ENCODE assay signal across 1 cellular context in the genomic region with DNA sequence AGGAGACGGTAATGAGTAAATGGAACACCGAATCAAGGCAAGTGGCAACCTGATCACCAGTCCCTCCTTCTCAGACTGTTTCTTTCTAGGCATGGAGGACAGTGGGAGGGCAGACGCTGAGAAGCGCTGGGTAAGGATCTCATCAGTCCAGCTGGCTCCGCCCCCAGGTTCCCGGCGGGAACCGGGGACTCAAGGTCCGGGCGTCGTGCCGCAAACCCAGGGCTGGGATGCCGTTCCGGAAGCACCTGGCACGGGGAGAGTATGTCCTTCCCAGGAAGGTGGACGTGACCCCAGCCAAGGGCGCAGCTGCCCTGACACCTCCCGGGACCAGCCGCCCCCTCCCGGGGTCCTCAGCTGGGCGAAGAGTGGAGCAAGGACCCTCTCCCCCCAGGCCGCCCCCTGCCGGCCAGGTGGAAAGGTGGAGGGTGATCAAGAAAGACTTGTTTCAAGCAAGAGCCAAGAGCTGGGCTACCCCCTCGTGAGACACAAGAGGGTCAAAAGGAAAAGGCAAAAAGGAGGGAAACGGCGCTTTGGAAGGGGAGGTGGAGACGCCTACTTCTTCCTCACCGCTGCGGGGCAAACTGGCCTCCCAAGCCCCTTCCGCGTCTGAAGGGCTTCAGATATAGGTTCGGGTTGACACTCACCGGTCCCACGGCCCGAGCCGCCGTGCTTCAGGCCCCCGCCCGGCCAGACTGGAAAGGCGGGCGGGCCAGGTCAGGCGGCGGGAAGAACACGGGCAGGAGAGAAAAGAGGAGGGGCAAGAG.
TF ChIP-seq lines count a peak whose summit lies in the region.

MYO19 (minus strand) TSS at position 752 of the 764 bp plus-strand sequence. CDS start 2,330 bp downstream, outside the sequence.

TF ChIP-seq in HepG2, 621 proteins besides CTCF, POLR2A, EP300 and RAD21 (continued from another document and continues in another):
- TF ChIP-seq ZNF749 (CRISPR knock-in tag; IDR thresholded peaks at IDR 0.05; ENCODE audit: borderline replicate concordance) = no peak
- TF ChIP-seq NR2F2 (IDR thresholded peaks at IDR 0.05; ENCODE audit: borderline replicate concordance, low read depth) = 0 out of 2 replicates have a peak, but pooled peaks have one; percentile 35
- TF ChIP-seq RAD51 (IDR thresholded peaks at IDR 0.05; ENCODE audit: borderline replicate concordance) = no peak
- TF ChIP-seq ZNF260 (CRISPR knock-in tag; IDR thresholded peaks at IDR 0.05; ENCODE audit: borderline replicate concordance, low read depth) = no peak
- peak; percentile 27 for TF ChIP-seq GABPA (IDR thresholded peaks at IDR 0.05; ENCODE audit: low read depth, low read length)
- peak; percentile 43 for TF ChIP-seq GABPA (CRISPR knock-in tag; IDR thresholded peaks at IDR 0.05; ENCODE audit: low read depth)
- no peak for TF ChIP-seq ZNF766 (CRISPR knock-in tag; IDR thresholded peaks at IDR 0.05; ENCODE audit: borderline replicate concordance)
- TF ChIP-seq SIX4 (CRISPR knock-in tag; IDR thresholded peaks at IDR 0.05) = no peak
- TF ChIP-seq, protein P1, sequence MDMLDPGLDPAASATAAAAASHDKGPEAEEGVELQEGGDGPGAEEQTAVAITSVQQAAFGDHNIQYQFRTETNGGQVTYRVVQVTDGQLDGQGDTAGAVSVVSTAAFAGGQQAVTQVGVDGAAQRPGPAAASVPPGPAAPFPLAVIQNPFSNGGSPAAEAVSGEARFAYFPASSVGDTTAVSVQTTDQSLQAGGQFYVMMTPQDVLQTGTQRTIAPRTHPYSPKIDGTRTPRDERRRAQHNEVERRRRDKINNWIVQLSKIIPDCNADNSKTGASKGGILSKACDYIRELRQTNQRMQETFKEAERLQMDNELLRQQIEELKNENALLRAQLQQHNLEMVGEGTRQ (IDR thresholded peaks at IDR 0.05; ENCODE audit: low read depth, low read length) = no peak
- TF ChIP-seq, protein P1 (CRISPR knock-in tag; IDR thresholded peaks at IDR 0.05; ENCODE audit: borderline replicate concordance) = no peak; the same call in 1 of the 2 replicates
- no peak for TF ChIP-seq ZFY (CRISPR knock-in tag; IDR thresholded peaks at IDR 0.05)
- TF ChIP-seq ZNF17 (CRISPR knock-in tag; IDR thresholded peaks at IDR 0.05) = peak; percentile 67; the same call in 1 of the 2 replicates
- no peak for TF ChIP-seq ZNF282 (IDR thresholded peaks at IDR 0.05; ENCODE audit: partially characterized antibody)
- TF ChIP-seq, protein P2, sequence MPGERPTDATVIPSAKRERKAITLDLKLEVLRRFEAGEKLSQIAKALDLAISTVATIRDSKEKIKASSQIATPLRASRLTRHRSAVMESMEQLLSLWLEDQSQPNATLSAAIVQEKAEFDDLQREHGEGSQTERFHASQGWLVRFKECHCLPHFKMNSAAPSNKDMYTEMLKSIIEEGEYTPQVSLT (CRISPR knock-in tag; IDR thresholded peaks at IDR 0.05; ENCODE audit: borderline replicate concordance, low read depth) = 0 out of 2 replicates have a peak, but pooled peaks have one; percentile 25
- TF ChIP-seq, protein P3, sequence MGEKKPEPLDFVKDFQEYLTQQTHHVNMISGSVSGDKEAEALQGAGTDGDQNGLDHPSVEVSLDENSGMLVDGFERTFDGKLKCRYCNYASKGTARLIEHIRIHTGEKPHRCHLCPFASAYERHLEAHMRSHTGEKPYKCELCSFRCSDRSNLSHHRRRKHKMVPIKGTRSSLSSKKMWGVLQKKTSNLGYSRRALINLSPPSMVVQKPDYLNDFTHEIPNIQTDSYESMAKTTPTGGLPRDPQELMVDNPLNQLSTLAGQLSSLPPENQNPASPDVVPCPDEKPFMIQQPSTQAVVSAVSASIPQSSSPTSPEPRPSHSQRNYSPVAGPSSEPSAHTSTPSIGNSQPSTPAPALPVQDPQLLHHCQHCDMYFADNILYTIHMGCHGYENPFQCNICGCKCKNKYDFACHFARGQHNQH (CRISPR knock-in tag; IDR thresholded peaks at IDR 0.05) = 0 out of 2 replicates have a peak, but pooled peaks have one; percentile 19
- TF ChIP-seq, protein P4, sequence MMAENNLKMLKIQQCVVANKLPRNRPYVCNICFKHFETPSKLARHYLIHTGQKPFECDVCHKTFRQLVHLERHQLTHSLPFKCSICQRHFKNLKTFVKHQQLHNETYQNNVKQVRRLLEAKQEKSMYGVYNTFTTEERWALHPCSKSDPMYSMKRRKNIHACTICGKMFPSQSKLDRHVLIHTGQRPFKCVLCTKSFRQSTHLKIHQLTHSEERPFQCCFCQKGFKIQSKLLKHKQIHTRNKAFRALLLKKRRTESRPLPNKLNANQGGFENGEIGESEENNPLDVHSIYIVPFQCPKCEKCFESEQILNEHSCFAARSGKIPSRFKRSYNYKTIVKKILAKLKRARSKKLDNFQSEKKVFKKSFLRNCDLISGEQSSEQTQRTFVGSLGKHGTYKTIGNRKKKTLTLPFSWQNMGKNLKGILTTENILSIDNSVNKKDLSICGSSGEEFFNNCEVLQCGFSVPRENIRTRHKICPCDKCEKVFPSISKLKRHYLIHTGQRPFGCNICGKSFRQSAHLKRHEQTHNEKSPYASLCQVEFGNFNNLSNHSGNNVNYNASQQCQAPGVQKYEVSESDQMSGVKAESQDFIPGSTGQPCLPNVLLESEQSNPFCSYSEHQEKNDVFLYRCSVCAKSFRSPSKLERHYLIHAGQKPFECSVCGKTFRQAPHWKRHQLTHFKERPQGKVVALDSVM (CRISPR knock-in tag; IDR thresholded peaks at IDR 0.05) = no peak
- TF ChIP-seq, protein P5, sequence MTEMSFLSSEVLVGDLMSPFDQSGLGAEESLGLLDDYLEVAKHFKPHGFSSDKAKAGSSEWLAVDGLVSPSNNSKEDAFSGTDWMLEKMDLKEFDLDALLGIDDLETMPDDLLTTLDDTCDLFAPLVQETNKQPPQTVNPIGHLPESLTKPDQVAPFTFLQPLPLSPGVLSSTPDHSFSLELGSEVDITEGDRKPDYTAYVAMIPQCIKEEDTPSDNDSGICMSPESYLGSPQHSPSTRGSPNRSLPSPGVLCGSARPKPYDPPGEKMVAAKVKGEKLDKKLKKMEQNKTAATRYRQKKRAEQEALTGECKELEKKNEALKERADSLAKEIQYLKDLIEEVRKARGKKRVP (CRISPR knock-in tag; IDR thresholded peaks at IDR 0.05) = no peak
- no peak for TF ChIP-seq HNF1A (IDR thresholded peaks at IDR 0.05; ENCODE audit: low read depth)
- no peak for TF ChIP-seq HNF1A (CRISPR knock-in tag; IDR thresholded peaks at IDR 0.05; ENCODE audit: borderline replicate concordance)
- no peak; the same call in 1 of the 2 replicates for TF ChIP-seq PITX1 (CRISPR knock-in tag; IDR thresholded peaks at IDR 0.05)
- TF ChIP-seq TCF7L2 (IDR thresholded peaks at IDR 0.05; ENCODE audit: low read depth, low read length) = no peak
- no peak; the same call in 1 of the 2 replicates for TF ChIP-seq ZNF556 (CRISPR knock-in tag; IDR thresholded peaks at IDR 0.05; ENCODE audit: borderline replicate concordance)
- TF ChIP-seq PRMT3 (CRISPR knock-in tag; IDR thresholded peaks at IDR 0.05; ENCODE audit: borderline replicate concordance, low read depth) = peak; percentile 74; the same call in 1 of the 2 replicates
- TF ChIP-seq NCOA1 (CRISPR knock-in tag; IDR thresholded peaks at IDR 0.05) = 0 out of 2 replicates have a peak, but pooled peaks have one; percentile 16
- TF ChIP-seq NR2F6 (IDR thresholded peaks at IDR 0.05) = no peak
- TF ChIP-seq NR2F6 (CRISPR knock-in tag; IDR thresholded peaks at IDR 0.05) = no peak
- no peak for TF ChIP-seq TIGD3 (CRISPR knock-in tag; IDR thresholded peaks at IDR 0.05; ENCODE audit: borderline replicate concordance)
- peak; percentile 14; the same call in 1 of the 2 replicates for TF ChIP-seq TRAFD1 (CRISPR knock-in tag; IDR thresholded peaks at IDR 0.05; ENCODE audit: borderline replicate concordance)
- no peak for TF ChIP-seq TBP (CRISPR knock-in tag; IDR thresholded peaks at IDR 0.05)
- no peak for TF ChIP-seq CEBPB (IDR thresholded peaks at IDR 0.05; ENCODE audit: borderline replicate concordance, low read depth, low read length)
- TF ChIP-seq MYNN (CRISPR knock-in tag; IDR thresholded peaks at IDR 0.05; ENCODE audit: low read depth) = peak; percentile 25; the same call in 1 of the 2 replicates
- no peak for TF ChIP-seq ZFP62 (CRISPR knock-in tag; IDR thresholded peaks at IDR 0.05)
- no peak; the same call in 1 of the 2 replicates for TF ChIP-seq ZNF230 (CRISPR knock-in tag; IDR thresholded peaks at IDR 0.05)
- no peak for TF ChIP-seq ZFP41 (CRISPR knock-in tag; IDR thresholded peaks at IDR 0.05; ENCODE audit: borderline replicate concordance)
- TF ChIP-seq PHF5A (CRISPR knock-in tag; IDR thresholded peaks at IDR 0.05; ENCODE audit: low read depth, unreplicated experiment) = no peak
- TF ChIP-seq ZNF550 (CRISPR knock-in tag; IDR thresholded peaks at IDR 0.05; ENCODE audit: borderline replicate concordance) = no peak
- TF ChIP-seq, protein P6, sequence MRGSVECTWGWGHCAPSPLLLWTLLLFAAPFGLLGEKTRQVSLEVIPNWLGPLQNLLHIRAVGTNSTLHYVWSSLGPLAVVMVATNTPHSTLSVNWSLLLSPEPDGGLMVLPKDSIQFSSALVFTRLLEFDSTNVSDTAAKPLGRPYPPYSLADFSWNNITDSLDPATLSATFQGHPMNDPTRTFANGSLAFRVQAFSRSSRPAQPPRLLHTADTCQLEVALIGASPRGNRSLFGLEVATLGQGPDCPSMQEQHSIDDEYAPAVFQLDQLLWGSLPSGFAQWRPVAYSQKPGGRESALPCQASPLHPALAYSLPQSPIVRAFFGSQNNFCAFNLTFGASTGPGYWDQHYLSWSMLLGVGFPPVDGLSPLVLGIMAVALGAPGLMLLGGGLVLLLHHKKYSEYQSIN (CRISPR knock-in tag; IDR thresholded peaks at IDR 0.05; ENCODE audit: borderline replicate concordance) = no peak
- TF ChIP-seq ZNF3 (CRISPR knock-in tag; IDR thresholded peaks at IDR 0.05) = no peak
- TF ChIP-seq ZNF577 (CRISPR knock-in tag; IDR thresholded peaks at IDR 0.05; ENCODE audit: borderline replicate concordance, low read depth) = no peak; the same call in 1 of the 2 replicates
